ENCODE assay signal across 17 cellular contexts in the genomic region with DNA sequence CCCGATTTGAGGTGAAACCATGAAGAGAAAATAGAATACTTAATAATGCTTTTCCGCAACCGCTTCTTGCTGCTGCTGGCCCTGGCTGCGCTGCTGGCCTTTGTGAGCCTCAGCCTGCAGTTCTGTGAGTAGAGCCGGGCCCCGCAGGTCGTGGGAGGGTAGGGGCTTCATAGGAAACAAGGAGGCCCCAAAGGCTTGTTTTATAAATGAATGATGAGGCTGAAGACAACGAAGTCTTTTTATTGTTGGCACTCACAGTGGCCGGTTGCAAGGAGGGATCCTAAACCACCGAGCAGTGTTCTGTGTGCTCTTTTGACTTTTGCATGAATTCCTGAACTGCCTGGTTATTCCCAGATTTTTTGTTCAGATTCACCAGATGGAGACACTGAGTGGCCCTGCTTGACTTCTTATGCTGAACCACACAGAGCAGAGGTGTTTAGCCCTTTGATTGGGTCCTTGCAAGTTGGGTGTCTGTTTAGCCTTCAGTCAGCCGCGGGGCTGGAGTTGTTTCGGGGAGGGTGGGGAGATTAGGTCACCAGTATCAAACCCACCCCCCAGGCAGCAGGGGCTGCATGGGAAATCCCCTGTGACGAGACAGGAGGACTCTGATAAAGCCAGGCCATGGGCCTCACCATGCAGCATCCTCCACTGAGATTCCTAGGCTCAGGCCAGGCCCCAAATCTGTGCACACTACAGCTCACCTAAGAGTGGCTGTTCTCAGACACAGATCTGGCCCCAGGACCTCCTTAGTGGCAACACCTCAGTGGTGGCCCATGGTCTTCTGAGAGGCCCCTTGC. TPM values are rescaled to one million over a fixed set of nuclear protein-coding genes. Genes with fewer than 3 reads are reported as not detected.
DNase-seq lines count a peak whose midpoint lies in the region; ATAC-seq and TF ChIP-seq lines count a peak whose summit lies in the region.
"Had no signal": no experiment of that assay in that cellular context is flagged by ENCODE, and none has a peak within 500 bp of the region (broad histone marks: within the 10 kb centered on the region; RNA-seq: fewer than 3 reads in every experiment).

No MANE protein-coding gene starts in this region.

- H3K4me3 ChIP-seq in CD4-positive, CD25-positive, alpha-beta regulatory T cell (ENCODE audit: low read depth, low read length) = no peak overlapping the region
- H3K4me3 ChIP-seq in endodermal cell (ENCODE audit: low read length) (no peak overlapping the region), neural progenitor cell (no peak overlapping the region)
- H3K4me3 ChIP-seq: GM23248, PC-9, SJCRH30 had no signal

- H3K27ac Mint-ChIP-seq in CD4-positive, CD25-positive, alpha-beta regulatory T cell = peak overlapping the region in 2 of 3 donors; percentile 73 to 85
- no peak overlapping the region for H3K27ac Mint-ChIP-seq in endodermal cell
- peak overlapping the region; percentile 89 for H3K27ac Mint-ChIP-seq in neural progenitor cell

- no peaks in the 10 kb centered on the region for H3K27me3 Mint-ChIP-seq in CD4-positive, CD25-positive, alpha-beta regulatory T cell
- H3K27me3 Mint-ChIP-seq in endodermal cell (ENCODE audit: insufficient read depth) (no peaks in the 10 kb centered on the region), neural progenitor cell (ENCODE audit: insufficient read depth, low read depth) (peaks cover 2% of the 10 kb centered on the region)

- TF ChIP-seq CTCF in endodermal cell (conservative IDR thresholded peaks at IDR 0.05) = no peak
- no peak for TF ChIP-seq CTCF in neural progenitor cell (IDR thresholded peaks at IDR 0.05)

- H3K9me3 Mint-ChIP-seq in CD4-positive, CD25-positive, alpha-beta regulatory T cell = no peaks in the 10 kb centered on the region
- H3K9me3 Mint-ChIP-seq in endodermal cell (no peaks in the 10 kb centered on the region), neural progenitor cell (no peaks in the 10 kb centered on the region)

- no peak for ATAC-seq in CD4-positive, CD25-positive, alpha-beta regulatory T cell (ENCODE audit: low read depth in 2 of 2)
- ATAC-seq in GM19452 (IDR thresholded peaks at IDR 0.05; ENCODE audit: unreplicated experiment) (no peak), GM21526 (IDR thresholded peaks at IDR 0.05; ENCODE audit: low FRiP score, unreplicated experiment) (no peak)

- peaks cover 12 to 50% (median 21%) of the 10 kb centered on the region in 4 donors for H3K4me1 Mint-ChIP-seq in CD4-positive, CD25-positive, alpha-beta regulatory T cell
- peaks cover 16% of the 10 kb centered on the region for H3K4me1 Mint-ChIP-seq in endodermal cell
- peaks cover 37% of the 10 kb centered on the region for H3K4me1 Mint-ChIP-seq in neural progenitor cell

- no peaks in the 10 kb centered on the region for H3K36me3 ChIP-seq in CD4-positive, CD25-positive, alpha-beta regulatory T cell (ENCODE audit: control insufficient read depth, insufficient read depth, low read length)
- peaks cover 53% of the 10 kb centered on the region for H3K36me3 ChIP-seq in KOPT-K1 (ENCODE audit: insufficient read depth, low read length)
- peaks cover 26% of the 10 kb centered on the region for H3K36me3 ChIP-seq in endodermal cell (ENCODE audit: control insufficient read depth, insufficient read depth, low read length)
- H3K36me3 ChIP-seq in neural progenitor cell = no peaks in the 10 kb centered on the region
- H3K36me3 ChIP-seq: SJCRH30 had no signal

- H2AFZ ChIP-seq in neural progenitor cell (replicated peaks) = no peak overlapping the region
- H2AFZ ChIP-seq: GM23248, PC-9 had no signal

- peaks cover 29% of the 10 kb centered on the region for H3K36me3 Mint-ChIP-seq in CD4-positive, CD25-positive, alpha-beta regulatory T cell
- H3K36me3 Mint-ChIP-seq in endodermal cell (ENCODE audit: low read depth) = peaks cover 25% of the 10 kb centered on the region
- peaks cover 20% of the 10 kb centered on the region for H3K36me3 Mint-ChIP-seq in neural progenitor cell

- no peak overlapping the region for H3K4me3 Mint-ChIP-seq in CD4-positive, CD25-positive, alpha-beta regulatory T cell
- no peak overlapping the region for H3K4me3 Mint-ChIP-seq in endodermal cell
- peak overlapping the region; percentile 27 for H3K4me3 Mint-ChIP-seq in neural progenitor cell

- peaks cover 12% of the 10 kb centered on the region for H4K20me1 ChIP-seq in neural progenitor cell (ENCODE audit: low read depth)

- H3K4me2 ChIP-seq in neural progenitor cell = peak overlapping the region; percentile 61
- H3K4me2 ChIP-seq: PC-9 had no signal

- H3K9me3 ChIP-seq in CD4-positive, CD25-positive, alpha-beta regulatory T cell (ENCODE audit: control insufficient read depth in 2 of 2, low read length in 2 of 2) = no peaks in the 10 kb centered on the region
- H3K9me3 ChIP-seq in KOPT-K1 (ENCODE audit: insufficient read depth, low read length, poor library complexity, severe bottlenecking) (no peaks in the 10 kb centered on the region), endodermal cell (ENCODE audit: control insufficient read depth, low read length) (no peaks in the 10 kb centered on the region), neural progenitor cell (ENCODE audit: low read depth) (no peaks in the 10 kb centered on the region)
- H3K9me3 ChIP-seq: SJCRH30 had no signal

- WGBS in endodermal cell (ENCODE audit: insufficient coverage in 1 of 2, insufficient read length in 1 of 2), 2 experiments = 90 to 95% methylated on average over 11 of the region's 14 CpGs

- H3F3A ChIP-seq in neural progenitor cell (ENCODE audit: low read depth) = peaks cover 17% of the 10 kb centered on the region

- no peak overlapping the region for H3K27ac ChIP-seq in CD4-positive, CD25-positive, alpha-beta regulatory T cell (ENCODE audit: insufficient read depth, low read length, poor library complexity, severe bottlenecking)
- H3K27ac ChIP-seq in KOPT-K1 (ENCODE audit: low read depth, low read length, poor library complexity, severe bottlenecking) = peak overlapping the region; percentile 92
- H3K27ac ChIP-seq in endodermal cell (ENCODE audit: low read depth, low read length) = peak overlapping the region; percentile 44
- peak overlapping the region; percentile 71 for H3K27ac ChIP-seq in neural progenitor cell
- H3K27ac ChIP-seq: C4-2B, GM23248, PC-9, SJCRH30 had no signal

- no peaks in the 10 kb centered on the region for H3K79me2 ChIP-seq in neural progenitor cell (ENCODE audit: low read depth)

- H3K27me3 ChIP-seq in CD4-positive, CD25-positive, alpha-beta regulatory T cell (ENCODE audit: control insufficient read depth, insufficient read depth, low read length) = no peaks in the 10 kb centered on the region
- H3K27me3 ChIP-seq in endodermal cell (ENCODE audit: control insufficient read depth, insufficient read depth, low read length, poor library complexity, severe bottlenecking) (no peaks in the 10 kb centered on the region), neural progenitor cell (no peaks in the 10 kb centered on the region)
- H3K27me3 ChIP-seq: SJCRH30 had no signal

- no peak for DNase-seq in CD4-positive, CD25-positive, alpha-beta regulatory T cell
- DNase-seq in endodermal cell = peak; percentile 33
- DNase-seq in neural progenitor cell (ENCODE audit: low spot score) = peak; percentile 39
- no peak for DNase-seq in NK-92 treated with Interleukin-12 subunit alpha and Interleukin-12 subunit beta, amount 100 ng/mL, for 24 hours (lab: John Stamatoyannopoulos, UW)
- DNase-seq in stimulated activated CD4-positive, alpha-beta T cell treated with anti-CD3 and anti-CD28 coated beads, Interleukin-4, amount 100 ng/mL, for 24 hours = no peak
- DNase-seq: COR-L47, GM23248, NCI-H1417, NCI-H1930, NCI-H2171, NCI-H748 treated with DMSO at 0.1 percent for 48 hours, PC-9, SJCRH30 had no signal

- H3K4me1 ChIP-seq in CD4-positive, CD25-positive, alpha-beta regulatory T cell (ENCODE audit: control insufficient read depth, insufficient read depth, low read length, poor library complexity, severe bottlenecking) = peaks cover 3% of the 10 kb centered on the region
- H3K4me1 ChIP-seq in endodermal cell (ENCODE audit: control insufficient read depth, insufficient read depth, low read length) = no peaks in the 10 kb centered on the region
- peaks cover 24% of the 10 kb centered on the region for H3K4me1 ChIP-seq in neural progenitor cell

- H3K9ac ChIP-seq in endodermal cell (ENCODE audit: extremely low read depth, low read length, poor library complexity, severe bottlenecking) (no peak overlapping the region), neural progenitor cell (no peak overlapping the region)
- H3K9ac ChIP-seq: GM23248 had no signal

RNA-seq across cellular contexts. Expression of a gene that starts 28.7 kb away (rescaled TPM):
- 9.8 TPM for total RNA-seq in CD4-positive, CD25-positive, alpha-beta regulatory T cell
- 10 to 100 TPM in 2 of 4 donors, 1 to 10 TPM in 2; 3.8 to 11.3 (median 7.8) TPM for polyA plus RNA-seq in CD4-positive, CD25-positive, alpha-beta regulatory T cell
- total RNA-seq in endodermal cell (10 to 100 TPM; 37.7 to 53.6 TPM), neural progenitor cell (ENCODE audit: low replicate concordance) (30.5 and 36.3 TPM in 2 replicates)
- polyA plus RNA-seq in endodermal cell (2013, experiment 1 of 2) = 28.7 TPM
- polyA plus RNA-seq in endodermal cell (2013, experiment 2 of 2) = 23.8 TPM

Comparison
In these comparisons a context has a peak if more than half of its experiments do, and no peak if none do; other contexts are left out.
1. DNase-seq: peak in endodermal cell (single experiment) and neural progenitor cell (single experiment); none in CD4-positive, CD25-positive, alpha-beta regulatory T cell (0 of 3), NK-92 treated with Interleukin-12 subunit alpha and Interleukin-12 subunit beta, amount 100 ng/mL, for 24 hours (single experiment) and stimulated activated CD4-positive, alpha-beta T cell treated with anti-CD3 and anti-CD28 coated beads, Interleukin-4, amount 100 ng/mL, for 24 hours (single experiment).